ENCODE assay signal across 1 cellular context in the genomic region with DNA sequence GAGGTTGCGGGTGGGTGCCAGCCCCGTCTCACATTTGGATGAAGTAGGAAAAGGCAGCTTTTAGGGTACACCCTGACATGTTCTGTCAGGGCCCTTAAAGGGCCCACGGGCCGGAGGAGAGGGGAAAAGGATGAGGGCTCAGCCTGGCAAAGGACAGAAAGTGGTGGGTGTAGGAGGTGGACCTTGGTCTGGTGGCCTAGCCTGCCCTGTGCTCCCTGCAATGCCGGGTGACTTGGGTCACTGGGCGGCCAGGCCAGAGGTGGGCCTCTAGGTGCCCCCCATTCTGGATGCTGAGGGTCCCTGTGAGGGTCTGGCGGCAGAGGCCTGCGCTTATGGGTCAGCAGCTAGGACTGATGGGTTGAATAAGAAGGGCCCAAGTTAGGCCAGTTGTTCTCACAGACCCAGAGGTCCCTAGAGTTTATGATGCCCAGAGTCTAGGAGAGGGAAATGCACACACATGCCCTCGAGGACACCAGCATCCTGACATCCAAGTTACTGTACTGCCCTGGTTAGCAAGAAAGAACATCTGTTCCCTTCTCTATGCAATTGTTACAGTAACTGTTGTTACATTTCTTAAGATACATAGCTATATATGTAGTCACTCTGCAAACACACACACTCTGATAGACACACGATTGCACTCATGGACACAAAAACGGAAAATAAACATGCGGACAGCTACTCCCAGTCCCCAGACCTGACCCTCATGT.
TF ChIP-seq lines count a peak whose summit lies in the region.

No MANE protein-coding gene starts in this region.

TF ChIP-seq in HepG2, 621 proteins besides CTCF, POLR2A, EP300 and RAD21 (continued from another document):
- TF ChIP-seq, protein P1, sequence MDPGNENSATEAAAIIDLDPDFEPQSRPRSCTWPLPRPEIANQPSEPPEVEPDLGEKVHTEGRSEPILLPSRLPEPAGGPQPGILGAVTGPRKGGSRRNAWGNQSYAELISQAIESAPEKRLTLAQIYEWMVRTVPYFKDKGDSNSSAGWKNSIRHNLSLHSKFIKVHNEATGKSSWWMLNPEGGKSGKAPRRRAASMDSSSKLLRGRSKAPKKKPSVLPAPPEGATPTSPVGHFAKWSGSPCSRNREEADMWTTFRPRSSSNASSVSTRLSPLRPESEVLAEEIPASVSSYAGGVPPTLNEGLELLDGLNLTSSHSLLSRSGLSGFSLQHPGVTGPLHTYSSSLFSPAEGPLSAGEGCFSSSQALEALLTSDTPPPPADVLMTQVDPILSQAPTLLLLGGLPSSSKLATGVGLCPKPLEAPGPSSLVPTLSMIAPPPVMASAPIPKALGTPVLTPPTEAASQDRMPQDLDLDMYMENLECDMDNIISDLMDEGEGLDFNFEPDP (CRISPR knock-in tag; conservative IDR thresholded peaks at IDR 0.05): 0 out of 2 replicates have a peak, but pooled peaks have one; percentile 18
- TF ChIP-seq ZNF841 (CRISPR knock-in tag; IDR thresholded peaks at IDR 0.05; ENCODE audit: borderline replicate concordance) (no peak), ZNF17 (CRISPR knock-in tag; IDR thresholded peaks at IDR 0.05) (no peak), RARA (CRISPR knock-in tag; IDR thresholded peaks at IDR 0.05) (peak; percentile 17; the same call in 1 of the 2 replicates), ZFP1 (CRISPR knock-in tag; IDR thresholded peaks at IDR 0.05) (no peak), AGO2 (optimal IDR thresholded peaks at IDR 0.05; ENCODE audit: low read depth, low read length) (peak; percentile 8), ZNF605 (CRISPR knock-in tag; IDR thresholded peaks at IDR 0.05) (no peak), ZNF660 (CRISPR knock-in tag; IDR thresholded peaks at IDR 0.05; ENCODE audit: borderline replicate concordance, low read depth) (no peak), ZBTB7A (CRISPR knock-in tag; IDR thresholded peaks at IDR 0.05) (no peak), ARHGAP35 (CRISPR knock-in tag; IDR thresholded peaks at IDR 0.05; ENCODE audit: borderline replicate concordance) (no peak), MNT (IDR thresholded peaks at IDR 0.05) (no peak), ZNF724P (CRISPR knock-in tag; IDR thresholded peaks at IDR 0.05; ENCODE audit: borderline replicate concordance) (no peak), ZNF564 (CRISPR knock-in tag; IDR thresholded peaks at IDR 0.05) (0 out of 2 replicates have a peak, but pooled peaks have one; percentile 14), ATF7-NPFF (CRISPR knock-in tag; IDR thresholded peaks at IDR 0.05; ENCODE audit: low read depth) (no peak; the same call in 1 of the 2 replicates), TP53 (CRISPR knock-in tag; conservative IDR thresholded peaks at IDR 0.05) (no peak), ZNF597 (CRISPR knock-in tag; IDR thresholded peaks at IDR 0.05) (no peak), IKZF1 (IDR thresholded peaks at IDR 0.05) (no peak), ZNF136 (CRISPR knock-in tag; IDR thresholded peaks at IDR 0.05; ENCODE audit: low read depth) (no peak), ZNF501 (CRISPR knock-in tag; IDR thresholded peaks at IDR 0.05) (no peak), ZNF773 (CRISPR knock-in tag; IDR thresholded peaks at IDR 0.05; ENCODE audit: borderline replicate concordance) (no peak), ZNF704 (CRISPR knock-in tag; IDR thresholded peaks at IDR 0.05; ENCODE audit: borderline replicate concordance) (peak; percentile 5; the same call in 1 of the 2 replicates), JARID2 (CRISPR knock-in tag; IDR thresholded peaks at IDR 0.05; ENCODE audit: insufficient replicate concordance) (no peak), GABPB1 (CRISPR knock-in tag; IDR thresholded peaks at IDR 0.05) (no peak)
- TF ChIP-seq, protein P2, sequence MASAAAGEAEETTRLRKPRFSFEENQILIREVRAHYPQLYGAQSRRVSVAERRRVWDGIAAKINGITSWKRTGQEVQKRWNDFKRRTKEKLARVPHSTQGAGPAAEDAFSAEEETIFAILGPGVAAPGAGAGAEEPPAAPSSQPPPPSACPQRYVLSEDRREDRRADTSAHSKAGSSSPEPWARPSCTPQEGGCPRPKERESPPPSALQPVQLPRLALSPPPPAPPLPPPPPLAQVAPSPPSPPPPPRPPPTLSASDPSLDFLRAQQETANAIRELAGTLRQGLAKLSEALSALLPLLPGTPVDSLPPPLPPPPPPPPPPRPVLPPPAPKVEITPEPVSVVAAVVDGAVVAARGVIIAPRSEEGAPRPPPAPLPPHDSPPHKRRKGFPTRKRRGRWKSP (CRISPR knock-in tag; IDR thresholded peaks at IDR 0.05): 0 out of 2 replicates have a peak, but pooled peaks have one; percentile 22
- TF ChIP-seq, protein P3, sequence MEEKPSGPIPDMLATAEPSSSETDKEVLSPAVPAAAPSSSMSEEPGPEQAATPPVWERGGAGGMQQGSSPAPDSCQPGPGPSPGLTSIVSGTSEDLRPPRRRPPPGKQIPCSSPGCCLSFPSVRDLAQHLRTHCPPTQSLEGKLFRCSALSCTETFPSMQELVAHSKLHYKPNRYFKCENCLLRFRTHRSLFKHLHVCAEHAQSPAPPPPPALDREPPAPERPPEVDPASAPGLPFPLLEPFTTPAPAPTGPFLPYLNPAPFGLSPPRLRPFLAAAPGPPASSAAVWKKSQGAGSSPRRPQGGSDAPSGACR (CRISPR knock-in tag; IDR thresholded peaks at IDR 0.05): no peak
- TF ChIP-seq, protein P4, sequence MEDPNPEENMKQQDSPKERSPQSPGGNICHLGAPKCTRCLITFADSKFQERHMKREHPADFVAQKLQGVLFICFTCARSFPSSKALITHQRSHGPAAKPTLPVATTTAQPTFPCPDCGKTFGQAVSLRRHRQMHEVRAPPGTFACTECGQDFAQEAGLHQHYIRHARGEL (CRISPR knock-in tag; IDR thresholded peaks at IDR 0.05): no peak
- TF ChIP-seq, protein P5, sequence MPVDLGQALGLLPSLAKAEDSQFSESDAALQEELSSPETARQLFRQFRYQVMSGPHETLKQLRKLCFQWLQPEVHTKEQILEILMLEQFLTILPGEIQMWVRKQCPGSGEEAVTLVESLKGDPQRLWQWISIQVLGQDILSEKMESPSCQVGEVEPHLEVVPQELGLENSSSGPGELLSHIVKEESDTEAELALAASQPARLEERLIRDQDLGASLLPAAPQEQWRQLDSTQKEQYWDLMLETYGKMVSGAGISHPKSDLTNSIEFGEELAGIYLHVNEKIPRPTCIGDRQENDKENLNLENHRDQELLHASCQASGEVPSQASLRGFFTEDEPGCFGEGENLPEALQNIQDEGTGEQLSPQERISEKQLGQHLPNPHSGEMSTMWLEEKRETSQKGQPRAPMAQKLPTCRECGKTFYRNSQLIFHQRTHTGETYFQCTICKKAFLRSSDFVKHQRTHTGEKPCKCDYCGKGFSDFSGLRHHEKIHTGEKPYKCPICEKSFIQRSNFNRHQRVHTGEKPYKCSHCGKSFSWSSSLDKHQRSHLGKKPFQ (CRISPR knock-in tag; IDR thresholded peaks at IDR 0.05; ENCODE audit: insufficient replicate concordance): no peak
- TF ChIP-seq, protein P6, sequence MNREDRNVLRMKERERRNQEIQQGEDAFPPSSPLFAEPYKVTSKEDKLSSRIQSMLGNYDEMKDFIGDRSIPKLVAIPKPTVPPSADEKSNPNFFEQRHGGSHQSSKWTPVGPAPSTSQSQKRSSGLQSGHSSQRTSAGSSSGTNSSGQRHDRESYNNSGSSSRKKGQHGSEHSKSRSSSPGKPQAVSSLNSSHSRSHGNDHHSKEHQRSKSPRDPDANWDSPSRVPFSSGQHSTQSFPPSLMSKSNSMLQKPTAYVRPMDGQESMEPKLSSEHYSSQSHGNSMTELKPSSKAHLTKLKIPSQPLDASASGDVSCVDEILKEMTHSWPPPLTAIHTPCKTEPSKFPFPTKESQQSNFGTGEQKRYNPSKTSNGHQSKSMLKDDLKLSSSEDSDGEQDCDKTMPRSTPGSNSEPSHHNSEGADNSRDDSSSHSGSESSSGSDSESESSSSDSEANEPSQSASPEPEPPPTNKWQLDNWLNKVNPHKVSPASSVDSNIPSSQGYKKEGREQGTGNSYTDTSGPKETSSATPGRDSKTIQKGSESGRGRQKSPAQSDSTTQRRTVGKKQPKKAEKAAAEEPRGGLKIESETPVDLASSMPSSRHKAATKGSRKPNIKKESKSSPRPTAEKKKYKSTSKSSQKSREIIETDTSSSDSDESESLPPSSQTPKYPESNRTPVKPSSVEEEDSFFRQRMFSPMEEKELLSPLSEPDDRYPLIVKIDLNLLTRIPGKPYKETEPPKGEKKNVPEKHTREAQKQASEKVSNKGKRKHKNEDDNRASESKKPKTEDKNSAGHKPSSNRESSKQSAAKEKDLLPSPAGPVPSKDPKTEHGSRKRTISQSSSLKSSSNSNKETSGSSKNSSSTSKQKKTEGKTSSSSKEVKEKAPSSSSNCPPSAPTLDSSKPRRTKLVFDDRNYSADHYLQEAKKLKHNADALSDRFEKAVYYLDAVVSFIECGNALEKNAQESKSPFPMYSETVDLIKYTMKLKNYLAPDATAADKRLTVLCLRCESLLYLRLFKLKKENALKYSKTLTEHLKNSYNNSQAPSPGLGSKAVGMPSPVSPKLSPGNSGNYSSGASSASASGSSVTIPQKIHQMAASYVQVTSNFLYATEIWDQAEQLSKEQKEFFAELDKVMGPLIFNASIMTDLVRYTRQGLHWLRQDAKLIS (CRISPR knock-in tag; IDR thresholded peaks at IDR 0.05): no peak
